Comparison of ENCODE assay signal across 8 cellular contexts in genomic region chrX:74383611-74384010, GRCh38. TPM values are rescaled to one million over a fixed set of nuclear protein-coding genes. Genes with fewer than 3 reads are reported as not detected.
DNase-seq lines count a peak whose midpoint lies in the region; ATAC-seq and TF ChIP-seq lines count a peak whose summit lies in the region.

No MANE protein-coding gene starts in this region.

- peaks cover 4% of the 10 kb centered on the region for H3K27me3 Mint-ChIP-seq in activated CD4-positive, alpha-beta memory T cell treated with anti-CD3 and anti-CD28 coated beads, Interleukin-2, amount 10 ng/mL, durations not matched to agents 7 days and 5 days
- no peaks in the 10 kb centered on the region for H3K27me3 Mint-ChIP-seq in glutamatergic neuron (ENCODE audit: unreplicated experiment)

- no peak overlapping the region for H3K27ac Mint-ChIP-seq in activated naive CD4-positive, alpha-beta T cell treated with anti-CD3 and anti-CD28 coated beads, Interleukin-2, amount 50 U/mL, for 72 hours
- no peak overlapping the region for H3K27ac Mint-ChIP-seq in activated CD4-positive, alpha-beta memory T cell treated with anti-CD3 and anti-CD28 coated beads, Interleukin-2, amount 10 ng/mL, durations not matched to agents 7 days and 5 days
- H3K27ac Mint-ChIP-seq in glutamatergic neuron (ENCODE audit: unreplicated experiment): no peak overlapping the region

- H3K4me1 Mint-ChIP-seq in activated CD4-positive, alpha-beta memory T cell treated with anti-CD3 and anti-CD28 coated beads, Interleukin-2, amount 10 ng/mL, durations not matched to agents 7 days and 5 days: no peaks in the 10 kb centered on the region
- H3K4me1 Mint-ChIP-seq in glutamatergic neuron (ENCODE audit: low read depth, unreplicated experiment): no peaks in the 10 kb centered on the region

- H3K9me3 Mint-ChIP-seq in activated naive CD4-positive, alpha-beta T cell treated with anti-CD3 and anti-CD28 coated beads, Interleukin-2, amount 50 U/mL, for 72 hours: no peaks in the 10 kb centered on the region
- H3K9me3 Mint-ChIP-seq in activated CD4-positive, alpha-beta memory T cell treated with anti-CD3 and anti-CD28 coated beads, Interleukin-2, amount 10 ng/mL, durations not matched to agents 7 days and 5 days: no peaks in the 10 kb centered on the region
- no peaks in the 10 kb centered on the region for H3K9me3 Mint-ChIP-seq in glutamatergic neuron (ENCODE audit: unreplicated experiment)

- CTCF ChIA-PET in activated CD4-positive, alpha-beta memory T cell treated with anti-CD3 and anti-CD28 coated beads, Interleukin-2, amount 10 ng/mL, durations not matched to agents 7 days and 5 days (lab: Charles Lee): interaction anchor here (0.5 to 1.9 kb wide), 2 partner anchors 169 to 376 kb away, joined by 3 to 4 read pairs; no protein-coding TSS in a partner anchor

- no peaks in the 10 kb centered on the region for H3K36me3 Mint-ChIP-seq in activated naive CD4-positive, alpha-beta T cell treated with anti-CD3 and anti-CD28 coated beads, Interleukin-2, amount 50 U/mL, for 72 hours
- H3K36me3 Mint-ChIP-seq in activated CD4-positive, alpha-beta memory T cell treated with anti-CD3 and anti-CD28 coated beads, Interleukin-2, amount 10 ng/mL, durations not matched to agents 7 days and 5 days (ENCODE audit: low read depth): no peaks in the 10 kb centered on the region
- H3K36me3 Mint-ChIP-seq in glutamatergic neuron (ENCODE audit: unreplicated experiment): no peaks in the 10 kb centered on the region

- TF ChIP-seq CTCF in glutamatergic neuron (IDR thresholded peaks at IDR 0.05; ENCODE audit: partially characterized antibody, unreplicated experiment): no peak

- peak; percentile 60 to 61 for ATAC-seq in activated naive CD4-positive, alpha-beta T cell treated with anti-CD3 and anti-CD28 coated beads, Interleukin-2, amount 50 U/mL, for 72 hours
- ATAC-seq in HG02678 (IDR thresholded peaks at IDR 0.05; ENCODE audit: unreplicated experiment): no peak

- no peak overlapping the region for H3K4me3 Mint-ChIP-seq in activated CD4-positive, alpha-beta memory T cell treated with anti-CD3 and anti-CD28 coated beads, Interleukin-2, amount 10 ng/mL, durations not matched to agents 7 days and 5 days
- no peak overlapping the region for H3K4me3 Mint-ChIP-seq in glutamatergic neuron (ENCODE audit: unreplicated experiment)

- DNase-seq in activated naive CD4-positive, alpha-beta T cell treated with anti-CD3 and anti-CD28 coated beads, Interleukin-2, amount 50 U/mL, for 72 hours (ENCODE audit: low spot score in 2 of 2): no peak
- DNase-seq in activated naive CD4-positive, alpha-beta T cell (lab: John Stamatoyannopoulos, UW): no peak
- peak; percentile 19 for DNase-seq in NAMALWA (ENCODE audit: low spot score)
- peak; percentile 26 for DNase-seq in activated CD4-positive, alpha-beta memory T cell treated with anti-CD3 and anti-CD28 coated beads, Interleukin-2, amount 10 ng/mL, durations not matched to agents 7 days and 5 days
- peak; percentile 17 for DNase-seq in glutamatergic neuron
- DNase-seq in renal cortical epithelial cell (ENCODE audit: low read depth): peak; percentile 50
- DNase-seq in SHP77 treated with DMSO at 0.1 percent for 48 hours (lab: John Stamatoyannopoulos, UW): no peak

- POLR2A ChIA-PET in activated CD4-positive, alpha-beta memory T cell treated with anti-CD3 and anti-CD28 coated beads, Interleukin-2, amount 10 ng/mL, durations not matched to agents 7 days and 5 days (lab: Charles Lee): no interaction called here

RNA-seq across cellular contexts. Expression of gene SLC16A2, which starts 37.7 kb away (rescaled TPM):
- 1 to 10 TPM in 1 of 2 donors, under 1 TPM in 1; 0.60 to 2.2 TPM for total RNA-seq in activated naive CD4-positive, alpha-beta T cell treated with anti-CD3 and anti-CD28 coated beads, Interleukin-2, amount 50 U/mL, for 72 hours
- total RNA-seq in activated CD4-positive, alpha-beta memory T cell treated with anti-CD3 and anti-CD28 coated beads, Interleukin-2, amount 10 ng/mL, durations not matched to agents 7 days and 5 days: under 1 TPM in 1 of 2 experiments, not detected in 1; 0.05 TPM
- 28.7 TPM for total RNA-seq in glutamatergic neuron (ENCODE audit: unreplicated experiment)
- 5.9 and 19.5 TPM in 2 replicates for total RNA-seq in renal cortical epithelial cell

Comparison
In these comparisons a context has a peak if more than half of its experiments do, and no peak if none do; other contexts are left out.
1. DNase-seq: peak in NAMALWA (single experiment), activated CD4-positive, alpha-beta memory T cell treated with anti-CD3 and anti-CD28 coated beads, Interleukin-2, amount 10 ng/mL, durations not matched to agents 7 days and 5 days (single experiment), glutamatergic neuron (single experiment) and renal cortical epithelial cell (single experiment); none in activated naive CD4-positive, alpha-beta T cell treated with anti-CD3 and anti-CD28 coated beads, Interleukin-2, amount 50 U/mL, for 72 hours (0 of 2), activated naive CD4-positive, alpha-beta T cell (0 of 4) and SHP77 treated with DMSO at 0.1 percent for 48 hours (single experiment).